14 cellular contexts compared by ENCODE assay signal in the genomic region with DNA sequence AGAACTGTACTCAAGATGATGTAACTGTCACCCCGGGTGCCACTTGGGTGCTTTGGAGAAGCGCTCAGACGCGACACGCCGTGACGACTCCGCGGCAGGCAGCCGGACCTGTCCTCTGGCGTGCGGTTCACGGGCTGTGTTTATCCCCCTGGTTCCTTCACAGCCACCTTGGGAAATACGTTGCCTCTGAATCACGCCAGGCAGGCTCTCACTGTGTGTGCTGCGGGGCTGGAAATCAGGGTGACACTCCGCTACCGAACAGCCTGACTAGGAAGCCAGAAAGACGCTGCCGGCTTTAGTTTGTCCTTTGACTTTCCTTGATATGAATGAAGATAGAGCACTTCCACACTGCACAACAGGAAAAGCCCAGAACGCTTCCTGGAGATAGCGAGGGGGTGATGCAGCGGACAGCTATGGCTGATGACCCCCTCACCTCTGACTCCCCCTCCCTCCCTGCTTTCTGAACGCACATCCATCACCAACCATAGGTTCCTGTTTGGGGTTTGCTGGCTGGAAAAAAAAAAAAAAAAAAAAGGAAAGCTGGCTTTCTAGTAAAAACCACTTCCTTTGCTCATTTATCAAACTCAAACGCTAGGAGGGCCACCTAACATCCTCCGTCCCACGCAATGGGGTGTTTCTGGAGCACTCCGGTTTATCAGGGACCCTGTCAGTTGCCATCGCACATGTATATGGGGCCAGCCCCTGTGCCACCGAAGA. TPM values are rescaled to one million over a fixed set of nuclear protein-coding genes. Genes with fewer than 3 reads are reported as not detected.
A peak's percentile ranks its signal among the peaks of the same experiment; 100 is the strongest.
DNase-seq lines count a peak whose midpoint lies in the region; ATAC-seq and TF ChIP-seq lines count a peak whose summit lies in the region.
"Had no signal": no experiment of that assay in that cellular context is flagged by ENCODE, and none has a peak within 500 bp of the region (broad histone marks: within the 10 kb centered on the region; RNA-seq: fewer than 3 reads in every experiment).

No MANE protein-coding gene starts in this region.

- H3K79me2 ChIP-seq in trophoblast cell (ENCODE audit: control insufficient read depth, insufficient read depth, low read length, poor library complexity): no peaks in the 10 kb centered on the region

- no peaks in the 10 kb centered on the region for H3K27me3 ChIP-seq in trophoblast cell (ENCODE audit: insufficient read depth, low read length)
- H3K27me3 ChIP-seq in vagina: no peaks in the 10 kb centered on the region
- H3K27me3 ChIP-seq: esophagus muscularis mucosa had no signal

- no peak overlapping the region for H3K23ac ChIP-seq in trophoblast cell (ENCODE audit: low read length)

- H3K27me3 Mint-ChIP-seq in activated CD4-positive, alpha-beta T cell treated with anti-CD3 and anti-CD28 coated beads, Interleukin-2, amount 10 ng/mL, durations not matched to agents 7 days and 5 days: no peaks in the 10 kb centered on the region

- POLR2A ChIA-PET in activated CD4-positive, alpha-beta T cell treated with anti-CD3 and anti-CD28 coated beads, Interleukin-2, amount 10 ng/mL, durations not matched to agents 7 days and 5 days (lab: Charles Lee): no interaction called here

- no peak overlapping the region for H3K14ac ChIP-seq in trophoblast cell (ENCODE audit: low read length)

- peak; percentile 95 for DNase-seq in KBM-7
- peak; percentile 58 for DNase-seq in activated CD4-positive, alpha-beta T cell treated with anti-CD3 and anti-CD28 coated beads, Interleukin-2, amount 10 ng/mL, durations not matched to agents 7 days and 5 days
- peak; percentile 57 for DNase-seq in dermis blood vessel endothelial cell
- DNase-seq in stimulated activated CD4-positive, alpha-beta T cell treated with anti-CD3 and anti-CD28 coated beads, Interleukin-2, amount 100 ng/mL, for 48 hours: peak; percentile 9 to 21
- DNase-seq in trophoblast cell: no peak
- no peak for DNase-seq in vagina (ENCODE audit: extremely low spot score in 2 of 2)
- DNase-seq: anterior cingulate cortex; DMS53; NK-92 treated with Interleukin-12 subunit alpha and Interleukin-12 subunit beta, amount 100 ng/mL, for 24 hours had no signal

- H3K4me3 Mint-ChIP-seq in activated CD4-positive, alpha-beta T cell treated with anti-CD3 and anti-CD28 coated beads, Interleukin-2, amount 10 ng/mL, durations not matched to agents 7 days and 5 days: peak overlapping the region; percentile 68

- H2BK120ac ChIP-seq in trophoblast cell (ENCODE audit: insufficient read depth, low read length, poor library complexity): no peak overlapping the region

- peaks cover 3% of the 10 kb centered on the region for H3K9me3 Mint-ChIP-seq in activated CD4-positive, alpha-beta T cell treated with anti-CD3 and anti-CD28 coated beads, Interleukin-2, amount 10 ng/mL, durations not matched to agents 7 days and 5 days

- CTCF ChIA-PET in activated CD4-positive, alpha-beta T cell treated with anti-CD3 and anti-CD28 coated beads, Interleukin-2, amount 10 ng/mL, durations not matched to agents 7 days and 5 days (lab: Charles Lee): interaction anchor here (0.6 to 0.7 kb wide), 4 partner anchors 10 to 260 kb away, joined by 3 to 4 read pairs (median 4); partner anchors contain the start of gene EPS8L1

- peaks cover 45% of the 10 kb centered on the region for H3K36me3 Mint-ChIP-seq in activated CD4-positive, alpha-beta T cell treated with anti-CD3 and anti-CD28 coated beads, Interleukin-2, amount 10 ng/mL, durations not matched to agents 7 days and 5 days (ENCODE audit: low read depth)

- no peak for TF ChIP-seq POLR2A in vagina (IDR thresholded peaks at IDR 0.05)

- H4K91ac ChIP-seq in trophoblast cell (ENCODE audit: low read depth, low read length): no peak overlapping the region

- no peaks in the 10 kb centered on the region for H3K4me1 ChIP-seq in trophoblast cell (ENCODE audit: control insufficient read depth in 1 of 2, insufficient read depth in 2 of 2, low read length in 2 of 2)
- H3K4me1 ChIP-seq in vagina: no peaks in the 10 kb centered on the region
- H3K4me1 ChIP-seq: esophagus muscularis mucosa had no signal

- intact Hi-C loops in vagina (cut with DNase I): no loop called here

- H3K9me3 ChIP-seq in trophoblast cell (ENCODE audit: insufficient read depth, low read depth, low read length) (peaks cover 2% of the 10 kb centered on the region), vagina (no peaks in the 10 kb centered on the region)
- H3K9me3 ChIP-seq: esophagus muscularis mucosa had no signal

- H4K8ac ChIP-seq in trophoblast cell (ENCODE audit: low read depth, low read length): no peak overlapping the region

- H3K4me2 ChIP-seq in trophoblast cell (ENCODE audit: low read length): no peak overlapping the region

- H3K27ac ChIP-seq in trophoblast cell (ENCODE audit: low read depth, low read length) (no peak overlapping the region), vagina (no peak overlapping the region)
- H3K27ac ChIP-seq: esophagus muscularis mucosa had no signal

- H3K9ac ChIP-seq in trophoblast cell (ENCODE audit: low read length): no peak overlapping the region

- H3K36me3 ChIP-seq in trophoblast cell (ENCODE audit: control insufficient read depth in 1 of 2, insufficient read depth in 2 of 2, low read length in 2 of 2): peaks cover 37 to 46% of the 10 kb centered on the region in 2 experiments
- peaks cover 0 to 22% of the 10 kb centered on the region in 2 donors for H3K36me3 ChIP-seq in vagina

- H3K4me3 ChIP-seq in trophoblast cell (ENCODE audit: low read depth, low read length) (no peak overlapping the region), vagina (no peak overlapping the region)
- H3K4me3 ChIP-seq: esophagus muscularis mucosa had no signal

- H3K27ac Mint-ChIP-seq in activated CD4-positive, alpha-beta T cell treated with anti-CD3 and anti-CD28 coated beads, Interleukin-2, amount 10 ng/mL, durations not matched to agents 7 days and 5 days: peak overlapping the region; percentile 92

- H2BK5ac ChIP-seq in trophoblast cell (ENCODE audit: low read depth, low read length, poor library complexity): no peak overlapping the region

- H2AFZ ChIP-seq in trophoblast cell (ENCODE audit: insufficient read depth, low read length, poor library complexity): no peak overlapping the region

- WGBS in trophoblast cell (ENCODE audit: extremely low coverage, insufficient coverage, insufficient read length): no CpG with 5 or more reads among the region's 30 CpGs

- H4K12ac ChIP-seq in trophoblast cell (ENCODE audit: low read depth, low read length): no peak overlapping the region

- in situ Hi-C loops in KBM-7 (cut with MboI; ENCODE audit: low pct_unique_long_range_greater_than_20kb, low sequenced_read_pairs): no loop called here

- no peaks in the 10 kb centered on the region for H3K79me1 ChIP-seq in trophoblast cell (ENCODE audit: low read length)

- ATAC-seq in GM21737 (IDR thresholded peaks at IDR 0.05; ENCODE audit: unreplicated experiment): no peak
- ATAC-seq in GM19023 (IDR thresholded peaks at IDR 0.05; ENCODE audit: unreplicated experiment): no peak

- H3K4ac ChIP-seq in trophoblast cell (ENCODE audit: low read depth, low read length): no peak overlapping the region

- peaks cover 34% of the 10 kb centered on the region for H3K4me1 Mint-ChIP-seq in activated CD4-positive, alpha-beta T cell treated with anti-CD3 and anti-CD28 coated beads, Interleukin-2, amount 10 ng/mL, durations not matched to agents 7 days and 5 days

- H2BK12ac ChIP-seq in trophoblast cell (ENCODE audit: low read length): no peak overlapping the region

- H3K18ac ChIP-seq in trophoblast cell (ENCODE audit: low read length): no peak overlapping the region

- TF ChIP-seq CTCF in vagina (IDR thresholded peaks at IDR 0.05): no peak

- no peak overlapping the region for H2AK5ac ChIP-seq in trophoblast cell (ENCODE audit: low read length)

RNA-seq across cellular contexts. Expression of gene GP6, which starts 3.7 kb away (rescaled TPM):
- under 1 TPM; 0.19 to 0.52 TPM for total RNA-seq in activated CD4-positive, alpha-beta T cell treated with anti-CD3 and anti-CD28 coated beads, Interleukin-2, amount 10 ng/mL, durations not matched to agents 7 days and 5 days
- not detected in 2 replicates for total RNA-seq in dermis blood vessel endothelial cell
- polyA plus RNA-seq in trophoblast cell (2013): 1.3 and 1.4 TPM in 2 replicates
- total RNA-seq in vagina: 0.49 TPM
- total RNA-seq: MCF 10A, pulmonary artery endothelial cell had no signal

RNA-seq across cellular contexts. Expression of gene RDH13, which starts 21.2 kb away (rescaled TPM):
- total RNA-seq in activated CD4-positive, alpha-beta T cell treated with anti-CD3 and anti-CD28 coated beads, Interleukin-2, amount 10 ng/mL, durations not matched to agents 7 days and 5 days: 10 to 100 TPM; 15.0 to 15.6 TPM
- total RNA-seq in dermis blood vessel endothelial cell (18.4 and 20.8 TPM in 2 replicates), vagina (37.3 TPM)
- 64.1 and 68.9 TPM in 2 replicates for polyA plus RNA-seq in trophoblast cell (2013)

RNA-seq across cellular contexts. Expression of gene EPS8L1, which starts 33.9 kb away (rescaled TPM):
- 1 to 10 TPM; 3.2 to 5.5 TPM for total RNA-seq in activated CD4-positive, alpha-beta T cell treated with anti-CD3 and anti-CD28 coated beads, Interleukin-2, amount 10 ng/mL, durations not matched to agents 7 days and 5 days
- total RNA-seq in dermis blood vessel endothelial cell: 12.6 and 15.6 TPM in 2 replicates
- 188 and 197 TPM in 2 replicates for polyA plus RNA-seq in trophoblast cell (2013)
- 180 TPM for total RNA-seq in vagina

Comparison
In these comparisons a context has a peak if more than half of its experiments do, and no peak if none do; other contexts are left out.
1. DNase-seq: peak in KBM-7 (single experiment), activated CD4-positive, alpha-beta T cell treated with anti-CD3 and anti-CD28 coated beads, Interleukin-2, amount 10 ng/mL, durations not matched to agents 7 days and 5 days (single experiment), dermis blood vessel endothelial cell (single experiment) and stimulated activated CD4-positive, alpha-beta T cell treated with anti-CD3 and anti-CD28 coated beads, Interleukin-2, amount 100 ng/mL, for 48 hours (2 of 2); none in trophoblast cell (0 of 2) and vagina (0 of 2).
2. RNA of gene EPS8L1, which starts 33.9 kb away (total RNA-seq): 180 TPM in vagina (single experiment); 12.6 to 15.6 TPM in dermis blood vessel endothelial cell and 3.2 to 5.5 TPM in activated CD4-positive, alpha-beta T cell treated with anti-CD3 and anti-CD28 coated beads, Interleukin-2, amount 10 ng/mL, durations not matched to agents 7 days and 5 days; every median in the first group is over 10 times any median in the second.